In genomic region chr1:12194666-12195216, GRCh38 we compare ENCODE assay signal across 1 cellular context.
TF ChIP-seq lines count a peak whose summit lies in the region.

No MANE protein-coding gene starts in this region.

TF ChIP-seq in K562, 482 proteins besides CTCF, POLR2A, EP300 and RAD21:
- TF ChIP-seq ZNF395 (CRISPR knock-in tag; IDR thresholded peaks at IDR 0.05): no peak
- no peak for TF ChIP-seq PPARD (CRISPR knock-in tag; IDR thresholded peaks at IDR 0.05)
- peak; percentile 45 to 88; a peak in 3 of 4 replicates for TF ChIP-seq FOXA3 (CRISPR knock-in tag; conservative IDR thresholded peaks at IDR 0.05 in 1 of 2, IDR thresholded peaks at IDR 0.05 in 1 of 2)
- peak; percentile 57; the same call in 1 of the 2 replicates for TF ChIP-seq ZBTB9 (CRISPR knock-in tag; IDR thresholded peaks at IDR 0.05)
- no peak for TF ChIP-seq YBX1 (IDR thresholded peaks at IDR 0.05)
TF ChIP-seq in K562: peak in this region for 2.
